Comparison of ENCODE assay signal across 8 cellular contexts in the genomic region with DNA sequence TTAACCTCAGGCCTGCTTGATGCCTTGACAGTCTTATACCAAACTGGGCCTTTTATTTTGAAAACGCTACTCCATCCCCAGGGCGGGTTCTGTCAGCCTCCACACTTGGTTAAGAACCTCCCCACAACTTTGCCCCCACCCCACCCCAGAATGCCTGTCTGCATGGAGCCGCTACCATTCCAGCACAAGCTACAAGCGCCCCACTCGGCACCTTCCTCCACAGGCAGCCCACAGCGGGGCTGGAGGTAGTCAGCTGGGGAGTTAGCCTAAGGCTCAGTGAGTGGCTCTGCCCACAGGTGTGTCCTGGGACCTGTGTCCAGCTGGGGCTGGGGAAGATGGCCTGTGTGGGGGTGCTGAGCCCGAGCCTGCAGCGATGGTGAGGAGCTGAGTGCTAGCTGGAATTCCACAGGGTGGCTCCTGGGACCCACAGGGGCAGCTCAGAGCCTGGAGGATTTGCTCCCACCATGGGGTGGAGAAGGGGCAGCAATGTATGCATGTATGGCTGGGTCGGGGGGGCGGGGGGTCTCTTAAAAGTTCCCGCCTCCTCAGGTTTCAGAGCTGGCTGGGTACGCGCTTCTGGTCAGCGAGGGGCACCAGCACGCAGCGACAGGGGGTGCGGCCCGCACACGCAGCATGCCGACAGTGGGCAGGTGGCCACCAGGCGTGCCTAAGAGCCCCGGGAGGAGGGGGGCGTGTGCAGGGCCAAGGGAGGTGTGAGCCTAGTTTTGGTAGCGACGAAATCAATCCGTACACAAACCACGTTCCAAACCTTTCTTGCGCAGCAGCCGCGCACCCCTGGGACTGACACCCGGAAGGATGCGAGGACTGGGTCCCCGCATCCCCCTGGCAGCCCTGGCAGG. TPM values are rescaled to one million over a fixed set of nuclear protein-coding genes. Genes with fewer than 3 reads are reported as not detected.
DNase-seq lines count a peak whose midpoint lies in the region; ATAC-seq and TF ChIP-seq lines count a peak whose summit lies in the region.

No MANE protein-coding gene starts in this region.

- no peaks in the 10 kb centered on the region for H3K79me2 ChIP-seq in SK-N-SH (ENCODE audit: insufficient read depth)

- no peaks in the 10 kb centered on the region for H3K36me3 Mint-ChIP-seq in CD8-positive, alpha-beta T cell

- no peaks in the 10 kb centered on the region for H3K9me3 ChIP-seq in CD8-positive, alpha-beta T cell (ENCODE audit: low read length)
- H3K9me3 ChIP-seq in SK-N-SH = no peaks in the 10 kb centered on the region
- no peaks in the 10 kb centered on the region for H3K9me3 ChIP-seq in ovary

- no peak for TF ChIP-seq RAD21 in SK-N-SH (IDR thresholded peaks at IDR 0.05; ENCODE audit: low read length)

- TF ChIP-seq CTCF in CD8-positive, alpha-beta T cell (IDR thresholded peaks at IDR 0.05) = no peak
- TF ChIP-seq CTCF in SK-N-SH (IDR thresholded peaks at IDR 0.05) = no peak
- TF ChIP-seq CTCF in fibroblast of pulmonary artery (IDR thresholded peaks at IDR 0.05; ENCODE audit: low read length, missing control alignments) = no peak
- peak in 1 of 3 donors; percentile 5 for TF ChIP-seq CTCF in ovary (IDR thresholded peaks at IDR 0.05)

- H3K4me3 ChIP-seq in CD8-positive, alpha-beta T cell (ENCODE audit: low read depth, low read length) = peak overlapping the region; percentile 70
- H3K4me3 ChIP-seq in SK-N-SH (ENCODE audit: low read depth in 2 of 2, low read length in 1 of 2) = peak overlapping the region; percentile 69 to 89
- peak overlapping the region; percentile 57 for H3K4me3 ChIP-seq in fibroblast of pulmonary artery (replicated peaks; ENCODE audit: low read depth, low read length)
- H3K4me3 ChIP-seq in ovary = peak overlapping the region; percentile 62

- peak overlapping the region; percentile 96 for H3K4me2 ChIP-seq in SK-N-SH

- no peaks in the 10 kb centered on the region for H4K20me1 ChIP-seq in SK-N-SH (ENCODE audit: insufficient read depth)

- intact Hi-C loops in CD8-positive, alpha-beta T cell (cut with DNase I, micrococcal nuclease) = loop anchor here in 1 of 2 experiments (1.0 to 5.0 kb wide), 3 partner anchors 260 to 346 kb away; a partner anchor contains a TSS
- intact Hi-C loops in ovary (cut with DNase I) = no loop called here

- no peaks in the 10 kb centered on the region for H3K9me3 Mint-ChIP-seq in CD8-positive, alpha-beta T cell

- peak overlapping the region; percentile 75 for H3K4me3 Mint-ChIP-seq in CD8-positive, alpha-beta T cell

- no peaks in the 10 kb centered on the region for H3F3A ChIP-seq in SK-N-SH (replicated peaks; ENCODE audit: insufficient read depth)

- DNase-seq in CD8-positive, alpha-beta T cell = peak in 2 of 7 experiments; percentile 19 to 47
- DNase-seq in SK-N-SH (no peak), fibroblast of pulmonary artery (ENCODE audit: low read depth) (no peak), ovary (peak; percentile 52 to 65 (median 64)), activated gamma-delta T cell (lab: John Stamatoyannopoulos, UW) (no peak), NK-92 (lab: John Stamatoyannopoulos, UW; ENCODE audit: unreplicated experiment) (no peak), GM19238 (ENCODE audit: insufficient read length, low spot score) (no peak)
- DNase-seq in activated CD4-positive, alpha-beta T cell treated with anti-CD3 and anti-CD28 coated beads for 1 hour = no peak

- peak; percentile 27 for ATAC-seq in CD8-positive, alpha-beta T cell

- peak overlapping the region; percentile 44 for H3K27ac ChIP-seq in CD8-positive, alpha-beta T cell (ENCODE audit: low read depth, low read length)
- H3K27ac ChIP-seq in SK-N-SH (ENCODE audit: low read depth in 2 of 2, low read length in 1 of 2) (no peak overlapping the region), ovary (peak overlapping the region; percentile 66 to 83)

- TF ChIP-seq EP300 in SK-N-SH (IDR thresholded peaks at IDR 0.05; ENCODE audit: borderline replicate concordance in 1 of 2, low read depth in 1 of 2, low read length in 1 of 2) (no peak), ovary (IDR thresholded peaks at IDR 0.05) (no peak)

- H3K9ac ChIP-seq in SK-N-SH = peak overlapping the region; percentile 73

- no peaks in the 10 kb centered on the region for H3K9me2 ChIP-seq in SK-N-SH

- POLR2A ChIA-PET in CD8-positive, alpha-beta T cell (lab: Charles Lee) = no interaction called here
- POLR2A ChIA-PET in SK-N-SH (lab: Yijun Ruan, JAX) = interaction anchor here (1.7 to 2.3 kb wide), 2 partner anchors 21 to 23 kb away, joined by 5 to 25 read pairs; no protein-coding TSS in a partner anchor

- no peaks in the 10 kb centered on the region for H3K27me3 Mint-ChIP-seq in CD8-positive, alpha-beta T cell (ENCODE audit: low read depth)

- no peaks in the 10 kb centered on the region for H3K36me3 ChIP-seq in CD8-positive, alpha-beta T cell (ENCODE audit: insufficient read depth, low read length)
- H3K36me3 ChIP-seq in SK-N-SH (replicated peaks in 1 of 2; ENCODE audit: control insufficient read depth in 1 of 2, insufficient read depth in 2 of 2, low read length in 1 of 2) = no peaks in the 10 kb centered on the region
- no peaks in the 10 kb centered on the region for H3K36me3 ChIP-seq in ovary

- peak overlapping the region; percentile 80 for H3K27ac Mint-ChIP-seq in CD8-positive, alpha-beta T cell

- WGBS in SK-N-SH (ENCODE audit: low lambda C conversion rate) = 37% methylated on average over 12 of the region's 33 CpGs
- 22 to 23% (median 22%) methylated on average over 17 to 33 of the region's 33 CpGs for WGBS in ovary, 3 donors

- H3K4me1 Mint-ChIP-seq in CD8-positive, alpha-beta T cell (ENCODE audit: low read depth) = peaks cover 9% of the 10 kb centered on the region

- no peaks in the 10 kb centered on the region for H3K27me3 ChIP-seq in CD8-positive, alpha-beta T cell (ENCODE audit: insufficient read depth, low read length)
- H3K27me3 ChIP-seq in SK-N-SH (ENCODE audit: insufficient read depth) = no peaks in the 10 kb centered on the region
- no peaks in the 10 kb centered on the region for H3K27me3 ChIP-seq in ovary

- TF ChIP-seq POLR2A in ovary (IDR thresholded peaks at IDR 0.05) = no peak

- peaks cover 13% of the 10 kb centered on the region for H3K4me1 ChIP-seq in CD8-positive, alpha-beta T cell (ENCODE audit: insufficient read depth, low read length)
- H3K4me1 ChIP-seq in SK-N-SH (ENCODE audit: control insufficient read depth in 1 of 2, insufficient read depth in 2 of 2, low read depth in 1 of 2, low read length in 1 of 2) (peaks cover 3 to 19% of the 10 kb centered on the region in 2 experiments; a peak in 1 of 4 replicates), ovary (ENCODE audit: insufficient read depth) (peaks cover 10% of the 10 kb centered on the region)

- H2AFZ ChIP-seq in SK-N-SH (ENCODE audit: low read depth) = peak overlapping the region; percentile 82

- CTCF ChIA-PET in CD8-positive, alpha-beta T cell (lab: Charles Lee) = interaction anchor here (1.5 to 4.6 kb wide), 3 partner anchors 12 to 56 kb away, joined by 6 to 22 read pairs (median 9); no protein-coding TSS in a partner anchor
- CTCF ChIA-PET in SK-N-SH (lab: Yijun Ruan, JAX) = interaction anchor here (0.7 to 7.2 kb wide), 14 partner anchors 11 to 291 kb away, joined by 3 to 51 read pairs (median 6); a partner anchor contains a TSS

TF ChIP-seq in SK-N-SH, 30 proteins besides CTCF, POLR2A, EP300 and RAD21 (continues in another document):
- TF ChIP-seq, protein P1, sequence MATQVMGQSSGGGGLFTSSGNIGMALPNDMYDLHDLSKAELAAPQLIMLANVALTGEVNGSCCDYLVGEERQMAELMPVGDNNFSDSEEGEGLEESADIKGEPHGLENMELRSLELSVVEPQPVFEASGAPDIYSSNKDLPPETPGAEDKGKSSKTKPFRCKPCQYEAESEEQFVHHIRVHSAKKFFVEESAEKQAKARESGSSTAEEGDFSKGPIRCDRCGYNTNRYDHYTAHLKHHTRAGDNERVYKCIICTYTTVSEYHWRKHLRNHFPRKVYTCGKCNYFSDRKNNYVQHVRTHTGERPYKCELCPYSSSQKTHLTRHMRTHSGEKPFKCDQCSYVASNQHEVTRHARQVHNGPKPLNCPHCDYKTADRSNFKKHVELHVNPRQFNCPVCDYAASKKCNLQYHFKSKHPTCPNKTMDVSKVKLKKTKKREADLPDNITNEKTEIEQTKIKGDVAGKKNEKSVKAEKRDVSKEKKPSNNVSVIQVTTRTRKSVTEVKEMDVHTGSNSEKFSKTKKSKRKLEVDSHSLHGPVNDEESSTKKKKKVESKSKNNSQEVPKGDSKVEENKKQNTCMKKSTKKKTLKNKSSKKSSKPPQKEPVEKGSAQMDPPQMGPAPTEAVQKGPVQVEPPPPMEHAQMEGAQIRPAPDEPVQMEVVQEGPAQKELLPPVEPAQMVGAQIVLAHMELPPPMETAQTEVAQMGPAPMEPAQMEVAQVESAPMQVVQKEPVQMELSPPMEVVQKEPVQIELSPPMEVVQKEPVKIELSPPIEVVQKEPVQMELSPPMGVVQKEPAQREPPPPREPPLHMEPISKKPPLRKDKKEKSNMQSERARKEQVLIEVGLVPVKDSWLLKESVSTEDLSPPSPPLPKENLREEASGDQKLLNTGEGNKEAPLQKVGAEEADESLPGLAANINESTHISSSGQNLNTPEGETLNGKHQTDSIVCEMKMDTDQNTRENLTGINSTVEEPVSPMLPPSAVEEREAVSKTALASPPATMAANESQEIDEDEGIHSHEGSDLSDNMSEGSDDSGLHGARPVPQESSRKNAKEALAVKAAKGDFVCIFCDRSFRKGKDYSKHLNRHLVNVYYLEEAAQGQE (IDR thresholded peaks at IDR 0.05; ENCODE audit: low read depth, low read length) = no peak

RNA-seq across cellular contexts. Expression of a gene that starts 0.9 kb away (rescaled TPM):
- total RNA-seq in CD8-positive, alpha-beta T cell = 10 to 100 TPM; 13.4 to 17.0 TPM
- polyA plus RNA-seq in SK-N-SH (2012; rRNA removed) = 16.1 and 20.1 TPM in 2 replicates
- 16.7 and 18.3 TPM in 2 replicates for polyA plus RNA-seq in SK-N-SH (2012; cell fraction: cytosol; rRNA removed)
- polyA plus RNA-seq in SK-N-SH (2012; cell fraction: nucleus; rRNA removed) = 8.4 and 10.6 TPM in 2 replicates
- 10 to 100 TPM; 16.3 to 60.9 (median 46.0) TPM for total RNA-seq in ovary
- polyA plus RNA-seq in ovary = 10 to 100 TPM; 22.3 to 38.3 TPM

RNA-seq across cellular contexts. Expression of a gene that starts 15.2 kb away (rescaled TPM):
- not detected for total RNA-seq in CD8-positive, alpha-beta T cell
- polyA plus RNA-seq in SK-N-SH (2012; rRNA removed) (not detected in 2 replicates), ovary (1 to 10 TPM; 2.9 to 3.6 TPM)
- polyA plus RNA-seq in SK-N-SH (2012; cell fraction: cytosol; rRNA removed) = not detected in 2 replicates
- 0.05 TPM in 1 of 2 replicates, not detected in the other for polyA plus RNA-seq in SK-N-SH (2012; cell fraction: nucleus; rRNA removed)
- 10 to 100 TPM in 3 of 7 donors, 1 to 10 TPM in 4; 1.0 to 71.6 (median 3.9) TPM for total RNA-seq in ovary

RNA-seq across cellular contexts. Expression of a gene that starts 45.4 kb away (rescaled TPM):
- not detected for total RNA-seq in CD8-positive, alpha-beta T cell
- polyA plus RNA-seq in SK-N-SH (2012; rRNA removed) = 0.10 TPM in 1 of 2 replicates, not detected in the other
- 0.08 TPM in 1 of 2 replicates, not detected in the other for polyA plus RNA-seq in SK-N-SH (2012; cell fraction: cytosol; rRNA removed)
- 0.12 TPM in 1 of 2 replicates, not detected in the other for polyA plus RNA-seq in SK-N-SH (2012; cell fraction: nucleus; rRNA removed)
- total RNA-seq in ovary = under 1 TPM in 1 of 7 donors, not detected in 6; 0.35 TPM
- not detected for polyA plus RNA-seq in ovary

Comparison
In these comparisons a context has a peak if more than half of its experiments do, and no peak if none do; other contexts are left out.
1. DNase-seq: peak in ovary (5 of 5); none in SK-N-SH (single experiment), fibroblast of pulmonary artery (single experiment), activated gamma-delta T cell (single experiment), NK-92 (single experiment), GM19238 (single experiment) and activated CD4-positive, alpha-beta T cell treated with anti-CD3 and anti-CD28 coated beads for 1 hour (single experiment).
2. H3K27ac ChIP-seq: peak in CD8-positive, alpha-beta T cell (single experiment) and ovary (2 of 2); none in SK-N-SH (0 of 2).
3. Peak in every context shown above with its lines, with median percentiles within 50 percentile points of each other: H3K4me3 ChIP-seq.